8 cellular contexts compared by ENCODE assay signal in the genomic region with DNA sequence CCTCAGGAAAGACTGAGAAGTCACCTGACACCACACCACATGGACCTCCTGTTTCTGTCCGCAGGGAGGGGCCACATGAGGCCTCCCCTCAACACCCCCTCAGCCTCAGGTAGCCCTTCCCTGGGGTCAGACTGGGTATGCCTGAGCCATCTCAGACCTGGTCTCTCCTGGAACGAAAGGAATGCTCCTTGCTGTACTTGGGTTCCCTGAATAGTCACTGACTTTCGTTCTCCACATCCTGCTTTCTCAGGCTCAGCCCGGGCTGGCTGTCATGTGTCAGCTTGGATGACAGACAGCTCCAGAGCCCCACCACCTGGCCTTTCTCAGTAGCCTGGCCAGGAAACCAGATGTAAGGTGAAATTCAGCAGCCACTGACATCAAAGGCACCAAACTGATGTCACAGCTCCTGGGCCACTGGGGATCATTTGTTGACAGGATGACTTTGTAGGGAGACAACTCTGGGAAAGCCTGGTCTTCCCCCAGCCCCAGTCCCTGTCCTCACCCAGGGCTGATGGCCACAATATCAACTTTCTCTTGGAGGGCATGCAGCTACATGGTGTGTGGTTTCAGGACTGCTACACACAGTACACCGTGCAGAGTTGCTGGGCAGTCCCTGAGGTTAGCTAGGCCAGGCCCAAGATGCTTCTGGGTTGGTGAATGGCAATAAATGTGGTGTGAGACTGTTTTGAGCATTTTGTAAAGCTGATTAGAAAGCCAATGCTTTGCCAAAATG.
DNase-seq lines count a peak whose midpoint lies in the region; ATAC-seq, FAIRE-seq and TF ChIP-seq lines count a peak whose summit lies in the region.

No MANE protein-coding gene starts in this region.

- no TSS peak for BruUV-seq in MCF 10A (replicated peaks; lab: Mats Ljungman, UMichigan)
- BruUV-seq in IMR-90 (replicated peaks; lab: Mats Ljungman, UMichigan) = no TSS peak
- no TSS peak for BruUV-seq in GM12878 (replicated peaks; lab: Mats Ljungman, UMichigan)

- H3K23ac ChIP-seq in IMR-90 (ENCODE audit: low read depth, low read length) (no peak overlapping the region), neuronal stem cell (ENCODE audit: low read depth, low read length, poor library complexity) (no peak overlapping the region)

- no peaks in the 10 kb centered on the region for H3K9me3 ChIP-seq in breast epithelium
- H3K9me3 ChIP-seq in IMR-90 (ENCODE audit: control insufficient read depth, insufficient read depth, low read length) = no peaks in the 10 kb centered on the region
- H3K9me3 ChIP-seq in GM12878 (replicated peaks; ENCODE audit: control insufficient read depth, insufficient read depth, low read length) = no peaks in the 10 kb centered on the region; the same call in 2 of the 3 replicates
- H3K9me3 ChIP-seq in neuronal stem cell (replicated peaks in 1 of 2; ENCODE audit: control insufficient read depth in 2 of 2, insufficient read depth in 1 of 2, low read depth in 1 of 2, low read length in 2 of 2) = no peaks in the 10 kb centered on the region

- H4K20me1 ChIP-seq in IMR-90 (ENCODE audit: insufficient read depth, low read length) (no peaks in the 10 kb centered on the region), GM12878 (ENCODE audit: control insufficient read depth, insufficient read depth) (no peaks in the 10 kb centered on the region)

- TF ChIP-seq POLR2A in breast epithelium (IDR thresholded peaks at IDR 0.05) = no peak
- TF ChIP-seq POLR2A in IMR-90 (IDR thresholded peaks at IDR 0.05; ENCODE audit: low read depth, low read length) = no peak
- no peak for TF ChIP-seq POLR2A in GM12878 (IDR thresholded peaks at IDR 0.05; ENCODE audit: low read depth, low read length)

- in situ Hi-C loops in IMR-90 (cut with MboI; ENCODE audit: low sequenced_read_pairs) (no loop called here), GM12878 (cut with MboI) (no loop called here)

- peaks cover 6% of the 10 kb centered on the region for H3K4me1 Mint-ChIP-seq in MCF 10A (ENCODE audit: insufficient read depth, unreplicated experiment)

- no peaks in the 10 kb centered on the region for H3K27me3 Mint-ChIP-seq in MCF 10A (ENCODE audit: insufficient read depth, unreplicated experiment)

- no peak overlapping the region for H2BK12ac ChIP-seq in neuronal stem cell (ENCODE audit: low read length)

- H3K4me1 ChIP-seq in breast epithelium = no peaks in the 10 kb centered on the region
- H3K4me1 ChIP-seq in IMR-90 (ENCODE audit: control insufficient read depth, insufficient read depth, low read length) = no peaks in the 10 kb centered on the region
- peaks cover 5% of the 10 kb centered on the region; the same call in 1 of the 2 replicates for H3K4me1 ChIP-seq in GM12878 (ENCODE audit: control insufficient read depth, insufficient read depth, low read length)
- H3K4me1 ChIP-seq in neuronal stem cell (ENCODE audit: control insufficient read depth in 2 of 2, insufficient read depth in 1 of 2, low read depth in 1 of 2, low read length in 2 of 2) = no peaks in the 10 kb centered on the region

- POLR2A ChIA-PET in MCF 10A (lab: Yijun Ruan, JAX) = interaction anchor here (1.1 kb wide), 1 partner anchor 33 kb away, joined by 3 read pairs; no protein-coding TSS in a partner anchor
- POLR2A ChIA-PET in IMR-90 (lab: Charles Lee; ENCODE audit: unreplicated experiment) = no interaction called here
- POLR2A ChIA-PET in GM12878 (lab: Charles Lee) = no interaction called here

- no CpG with 5 or more reads among the region's 5 CpGs for WGBS in IMR-90 (ENCODE audit: extremely low coverage in 2 of 2, insufficient read length in 1 of 2), 2 experiments
- WGBS in GM12878 (ENCODE audit: insufficient coverage, insufficient replicate concordance, low lambda C conversion rate, missing lambda C conversion rate) = 5% methylated on average over 5 of the region's 5 CpGs
- no CpG with 5 or more reads among the region's 5 CpGs for WGBS in neuronal stem cell (ENCODE audit: extremely low coverage in 2 of 2, insufficient read length in 2 of 2, insufficient replicate concordance in 1 of 2), 2 donors

- SMC1A ChIA-PET in GM12878 (lab: Charles Lee; ENCODE audit: uncharacterized antibody, unreplicated experiment) = interaction anchor here (0.9 to 1.3 kb wide), 2 partner anchors 14 to 266 kb away, joined by 4 read pairs; no protein-coding TSS in a partner anchor

- no peaks in the 10 kb centered on the region for H3K36me3 Mint-ChIP-seq in MCF 10A (ENCODE audit: insufficient read depth, unreplicated experiment)

- H3K4me2 ChIP-seq in IMR-90 (ENCODE audit: low read depth, low read length) (no peak overlapping the region), GM12878 (ENCODE audit: control insufficient read depth, insufficient read depth) (0 out of 2 replicates have a peak overlapping the region, but pooled peaks have one; percentile 4), neuronal stem cell (ENCODE audit: insufficient read depth, low read length, poor library complexity, severe bottlenecking) (no peak overlapping the region)

- no peak overlapping the region for H2AK9ac ChIP-seq in IMR-90 (replicated peaks; ENCODE audit: low read depth, low read length, poor library complexity)

- H3K4me3 ChIP-seq in breast epithelium (no peak overlapping the region), IMR-90 (ENCODE audit: insufficient read depth, low read depth, low read length) (no peak overlapping the region), GM12878 (no peak overlapping the region), neuronal stem cell (ENCODE audit: low read length in 2 of 2) (no peak overlapping the region)

- H3K36me3 ChIP-seq in breast epithelium (no peaks in the 10 kb centered on the region), IMR-90 (ENCODE audit: control insufficient read depth, insufficient read depth, low read length) (no peaks in the 10 kb centered on the region), GM12878 (ENCODE audit: control insufficient read depth in 2 of 2, insufficient read depth in 2 of 2, low read length in 1 of 2) (no peaks in the 10 kb centered on the region), neuronal stem cell (replicated peaks in 1 of 2; ENCODE audit: control insufficient read depth in 2 of 2, insufficient read depth in 2 of 2, low read length in 2 of 2) (no peaks in the 10 kb centered on the region)

- CTCF ChIA-PET in MCF 10A (lab: Yijun Ruan, JAX) (interaction anchor here (1.3 kb wide), 1 partner anchor 90 kb away, joined by 6 read pairs; no protein-coding TSS in a partner anchor), IMR-90 (lab: Yijun Ruan, JAX) (no interaction called here), GM12878 (lab: Yijun Ruan, JAX) (interaction anchor here (0.7 to 1.9 kb wide), 3 partner anchors 91 to 266 kb away, joined by 3 to 8 read pairs (median 3); no protein-coding TSS in a partner anchor)

- dilution Hi-C loops in IMR-90 (cut with HindIII; ENCODE audit: low sequenced_read_pairs, unreplicated experiment) = no loop called here

- H4K5ac ChIP-seq in IMR-90 (ENCODE audit: low read depth, low read length) = no peak overlapping the region

- no peak overlapping the region for H2BK120ac ChIP-seq in IMR-90 (ENCODE audit: low read depth, low read length)
- no peak overlapping the region for H2BK120ac ChIP-seq in neuronal stem cell (ENCODE audit: low read depth, low read length)

- no peak overlapping the region for H2BK5ac ChIP-seq in IMR-90 (ENCODE audit: low read depth, low read length, poor library complexity, severe bottlenecking)
- no peak overlapping the region for H2BK5ac ChIP-seq in neuronal stem cell (ENCODE audit: low read length)

- H3K9me3 Mint-ChIP-seq in MCF 10A (ENCODE audit: unreplicated experiment) = no peaks in the 10 kb centered on the region

- H2AFZ ChIP-seq in IMR-90 (replicated peaks; ENCODE audit: low read length, poor library complexity) (peak overlapping the region; percentile 3), GM12878 (ENCODE audit: control insufficient read depth, low read depth, low read length) (peak overlapping the region; percentile 72), neuronal stem cell (ENCODE audit: low read length) (no peak overlapping the region)

- no peak for FAIRE-seq in GM12878 (lab: Jason Lieb, UNC)

- H3K9me1 ChIP-seq in IMR-90 (ENCODE audit: insufficient read depth, low read length) = no peaks in the 10 kb centered on the region

- no peaks in the 10 kb centered on the region for H3K79me2 ChIP-seq in GM12878 (ENCODE audit: control insufficient read depth, insufficient read depth, low read length)

- no peak overlapping the region for H3K27ac Mint-ChIP-seq in MCF 10A (ENCODE audit: low read depth, unreplicated experiment)

- H3K4me3 Mint-ChIP-seq in MCF 10A (ENCODE audit: unreplicated experiment) = no peak overlapping the region

- H4K91ac ChIP-seq in IMR-90 (ENCODE audit: insufficient read depth, low read depth, low read length) = no peak overlapping the region
- H4K91ac ChIP-seq in neuronal stem cell (ENCODE audit: low read depth, low read length, poor library complexity) = no peak overlapping the region

- TF ChIP-seq EP300 in GM12878 (IDR thresholded peaks at IDR 0.05; ENCODE audit: borderline replicate concordance in 1 of 2, control insufficient read depth in 1 of 2, low read depth in 2 of 2, low read length in 2 of 2) = no peak

- DNase-seq in MCF 10A (ENCODE audit: unreplicated experiment) (peak; percentile 54), breast epithelium (ENCODE audit: low spot score in 2 of 2) (no peak), IMR-90 (no peak), GM12878 (ENCODE audit: low read depth, low spot score) (no peak), neuronal stem cell (ENCODE audit: low spot score) (peak; percentile 33), NOMO-1 (lab: John Stamatoyannopoulos, UW; ENCODE audit: unreplicated experiment in 2 of 2) (no peak)

- H3K27me3 ChIP-seq in breast epithelium (no peaks in the 10 kb centered on the region), IMR-90 (ENCODE audit: control insufficient read depth, insufficient read depth, low read length) (peaks cover 1% of the 10 kb centered on the region), GM12878 (replicated peaks in 1 of 2; ENCODE audit: control insufficient read depth in 2 of 2, insufficient read depth in 2 of 2, low read length in 1 of 2) (no peaks in the 10 kb centered on the region), neuronal stem cell (ENCODE audit: control insufficient read depth in 3 of 3, insufficient read depth in 3 of 3, low read depth in 1 of 3, low read length in 3 of 3) (no peaks in the 10 kb centered on the region)

- H4K8ac ChIP-seq in IMR-90 (ENCODE audit: low read depth in 2 of 2, low read length in 2 of 2) = no peak overlapping the region
- H4K8ac ChIP-seq in neuronal stem cell (ENCODE audit: low read depth, low read length) = no peak overlapping the region

- H3K56ac ChIP-seq in IMR-90 (ENCODE audit: extremely low read depth, insufficient read depth, low read length) = no peak overlapping the region

- H2AK5ac ChIP-seq in IMR-90 (ENCODE audit: low read depth, low read length) = no peak overlapping the region
- H2AK5ac ChIP-seq in neuronal stem cell (ENCODE audit: low read depth, low read length) = no peak overlapping the region

- intact Hi-C loops in MCF 10A (cut with micrococcal nuclease) (loop anchor here (5.0 kb wide), 1 partner anchor 90 kb away; no protein-coding TSS in a partner anchor), breast epithelium (cut with DNase I; ENCODE audit: low total_unique reads) (no loop called here), IMR-90 (cut with micrococcal nuclease) (no loop called here), GM12878 (cut with micrococcal nuclease; ENCODE audit: unreplicated experiment) (loop anchor here (5.0 kb wide), 2 partner anchors 90 to 260 kb away; no protein-coding TSS in a partner anchor)

- TF ChIP-seq CTCF in MCF 10A (IDR thresholded peaks at IDR 0.05; ENCODE audit: unreplicated experiment) (peak; percentile 21), breast epithelium (IDR thresholded peaks at IDR 0.05) (no peak), IMR-90 (conservative IDR thresholded peaks at IDR 0.05; ENCODE audit: low read depth, low read length) (no peak), GM12878 (IDR thresholded peaks at IDR 0.05 in 2 of 3, conservative IDR thresholded peaks at IDR 0.05 in 1 of 3; ENCODE audit: control insufficient read depth in 2 of 3, extremely low read depth in 1 of 3, insufficient read depth in 1 of 3, low read depth in 3 of 3, low read length in 3 of 3) (peak; percentile 15 to 49 (median 27); a peak in 3 of 6 replicates)

- no peaks in the 10 kb centered on the region for H3K79me1 ChIP-seq in IMR-90 (ENCODE audit: low read depth in 1 of 2, low read length in 2 of 2)
- no peaks in the 10 kb centered on the region for H3K79me1 ChIP-seq in neuronal stem cell (ENCODE audit: low read depth, low read length)

- TF ChIP-seq RAD21 in IMR-90 (IDR thresholded peaks at IDR 0.05; ENCODE audit: low read length) (no peak), GM12878 (IDR thresholded peaks at IDR 0.05; ENCODE audit: insufficient read depth, low read depth, low read length) (peak; percentile 54)

- H2BK20ac ChIP-seq in IMR-90 (ENCODE audit: low read depth, low read length) = no peak overlapping the region

- no peak overlapping the region for H3K4ac ChIP-seq in IMR-90 (ENCODE audit: low read depth, low read length)
- no peak overlapping the region for H3K4ac ChIP-seq in neuronal stem cell (ENCODE audit: low read length)

- H2BK15ac ChIP-seq in IMR-90 (ENCODE audit: low read depth, low read length) (no peak overlapping the region), neuronal stem cell (ENCODE audit: low read length) (no peak overlapping the region)

- no peak overlapping the region for H3K27ac ChIP-seq in breast epithelium
- H3K27ac ChIP-seq in IMR-90 (ENCODE audit: insufficient read depth, low read length) = no peak overlapping the region
- no peak overlapping the region for H3K27ac ChIP-seq in GM12878 (ENCODE audit: control insufficient read depth, insufficient read depth)
- no peak overlapping the region for H3K27ac ChIP-seq in neuronal stem cell (replicated peaks; ENCODE audit: low read length)

- no peak overlapping the region for H3K18ac ChIP-seq in IMR-90 (ENCODE audit: low read depth, low read length)
- H3K18ac ChIP-seq in neuronal stem cell (ENCODE audit: low read length) = no peak overlapping the region

- ATAC-seq in IMR-90 (ENCODE audit: low read depth) (no peak), GM12878 (peak; percentile 82), GM19324 (IDR thresholded peaks at IDR 0.05; ENCODE audit: low FRiP score, unreplicated experiment) (no peak), HG02840 (IDR thresholded peaks at IDR 0.05; ENCODE audit: low FRiP score, unreplicated experiment) (no peak)

- RAD21 ChIA-PET in GM12878 (lab: Charles Lee; ENCODE audit: unreplicated experiment) = interaction anchor here (0.7 to 2.0 kb wide), 2 partner anchors 91 to 266 kb away, joined by 3 to 9 read pairs; no protein-coding TSS in a partner anchor

- H3K9ac ChIP-seq in IMR-90 (ENCODE audit: low read depth, low read length) (no peak overlapping the region), GM12878 (ENCODE audit: control insufficient read depth, insufficient read depth, low read length) (no peak overlapping the region), neuronal stem cell (ENCODE audit: low read depth, low read length, poor library complexity) (peak overlapping the region; percentile 5)

- no peak overlapping the region for H3K14ac ChIP-seq in IMR-90 (replicated peaks; ENCODE audit: low read depth, low read length)
- H3K14ac ChIP-seq in neuronal stem cell (ENCODE audit: low read length) = no peak overlapping the region

Comparison
In these comparisons a context has a peak if more than half of its experiments do, and no peak if none do; other contexts are left out.
1. DNase-seq: peak in MCF 10A (single experiment) and neuronal stem cell (single experiment); none in breast epithelium (0 of 2), IMR-90 (single experiment), GM12878 (single experiment) and NOMO-1 (0 of 2).
2. CTCF ChIP-seq: peak in MCF 10A (single experiment) and GM12878 (3 of 3); none in breast epithelium (0 of 3) and IMR-90 (single experiment).
3. intact Hi-C loops: an anchor here in MCF 10A (5.0 kb wide) and GM12878 (5.0 kb wide); none called in breast epithelium and IMR-90.